In genomic region chr1:209323743-209324142, GRCh38 we compare ENCODE assay signal across 19 cellular contexts.
"Had no signal": no experiment of that assay in that cellular context is flagged by ENCODE, and none has a peak within 500 bp of the region (broad histone marks: within the 10 kb centered on the region; RNA-seq: fewer than 3 reads in every experiment).

No MANE protein-coding gene starts in this region.

- H3K4me3 ChIP-seq: dorsolateral prefrontal cortex, heart left ventricle, lower lobe of right lung, prostate gland, sigmoid colon, stomach, testis, upper lobe of left lung had no signal

- ATAC-seq: heart left ventricle, left colon, lower lobe of right lung, T-cell had no signal

- DNase-seq: activated CD4-positive, alpha-beta T cell treated with anti-CD3 and anti-CD28 coated beads for 1 hour; activated CD4-positive, alpha-beta T cell treated with anti-CD3 and anti-CD28 coated beads, Interleukin-2, amount 50 U/mL, for 4 hours; activated naive CD4-positive, alpha-beta T cell; activated naive CD8-positive, alpha-beta T cell treated with anti-CD3 and anti-CD28 coated beads, Interleukin-2, amount 10 ng/mL, durations not matched to agents 7 days and 5 days; activated T-cell treated with anti-CD3 and anti-CD28 coated beads for 4 hours; anterior cingulate cortex; dorsolateral prefrontal cortex; heart left ventricle; immature natural killer cell; left colon; lower lobe of right lung; sigmoid colon; stimulated activated CD4-positive, alpha-beta T cell treated with anti-CD3 and anti-CD28 coated beads, Interleukin-1b, Interleukin-23, amount 100 ng/mL, for 48 hours; stomach; T-cell; T1000; testis; upper lobe of left lung had no signal
